8 cellular contexts compared by ENCODE assay signal in genomic region chr10:92114926-92115325, GRCh38.
DNase-seq lines count a peak whose midpoint lies in the region; ATAC-seq and TF ChIP-seq lines count a peak whose summit lies in the region.
"Not testable (repeated sequence)": the region's sequence is repeated elsewhere in the genome, so short reads cannot be mapped to it uniquely, and the experiment has no call there.

No MANE protein-coding gene starts in this region.

- TF ChIP-seq CTCF in body of pancreas (IDR thresholded peaks at IDR 0.05); right lobe of liver (IDR thresholded peaks at IDR 0.05): not testable (repeated sequence)

- peak; percentile 31 for DNase-seq in ACHN
- DNase-seq in DMS53 (lab: John Stamatoyannopoulos, UW): peak; percentile 65
- DNase-seq in NAMALWA (ENCODE audit: low spot score): peak; percentile 16
- DNase-seq in body of pancreas: peak in 1 of 4 donors; percentile 28
- peak in 2 of 3 donors; percentile 48 to 69 for DNase-seq in right cardiac atrium
- peak in 1 of 3 donors; percentile 37 for DNase-seq in right lobe of liver
- peak; percentile 54 to 77 for DNase-seq in aorta

- not testable (repeated sequence) for H3K9me3 ChIP-seq in body of pancreas; right cardiac atrium (ENCODE audit: control insufficient read depth, low read length); right lobe of liver; aorta (ENCODE audit: control insufficient read depth, low read length)

- H3K4me1 Mint-ChIP-seq in stimulated activated memory B cell treated with anti-CD40 and anti-IgM and Interleukin-4, amounts not matched to agents 10 μg/mL and 1 μg/mL and 100 μg/mL, for 72 hours: peaks cover 15% of the 10 kb centered on the region

- H3K36me3 ChIP-seq in body of pancreas (replicated peaks in 1 of 2; ENCODE audit: insufficient read depth in 1 of 2, low read depth in 2 of 2); right lobe of liver; aorta (ENCODE audit: control insufficient read depth in 1 of 2, insufficient read depth in 2 of 2, low read length in 1 of 2): not testable (repeated sequence)

- ATAC-seq in body of pancreas: peak; percentile 55
- ATAC-seq in right cardiac atrium: peak in 1 of 2 donors; percentile 59
- peak; percentile 10 to 78 (median 54) for ATAC-seq in right lobe of liver
- not testable (repeated sequence) for ATAC-seq in stimulated activated memory B cell treated with anti-CD40 and anti-IgM and Interleukin-4, amounts not matched to agents 10 μg/mL and 1 μg/mL and 100 μg/mL, for 72 hours; aorta (ENCODE audit: low FRiP score)

- H3K4me1 ChIP-seq in body of pancreas: peaks cover 74% of the 10 kb centered on the region
- H3K4me1 ChIP-seq in right cardiac atrium (ENCODE audit: control insufficient read depth, insufficient read depth, low read length): peaks cover 11% of the 10 kb centered on the region
- H3K4me1 ChIP-seq in right lobe of liver: peaks cover 0 to 46% (median 10%) of the 10 kb centered on the region in 4 donors
- H3K4me1 ChIP-seq in aorta (ENCODE audit: control insufficient read depth in 1 of 2, insufficient read depth in 2 of 2, low read length in 2 of 2): peaks cover 7 to 21% of the 10 kb centered on the region in 2 donors

- peak in 1 of 3 donors; percentile 20 for TF ChIP-seq POLR2A in body of pancreas (IDR thresholded peaks at IDR 0.05)
- peak; percentile 29 for TF ChIP-seq POLR2A in right lobe of liver (IDR thresholded peaks at IDR 0.05)

- H3K27me3 ChIP-seq in body of pancreas; right cardiac atrium (ENCODE audit: control insufficient read depth, insufficient read depth); right lobe of liver; aorta (ENCODE audit: control insufficient read depth in 1 of 2, insufficient read depth in 2 of 2, low read length in 1 of 2): not testable (repeated sequence)

- H3K27me3 Mint-ChIP-seq in stimulated activated memory B cell treated with anti-CD40 and anti-IgM and Interleukin-4, amounts not matched to agents 10 μg/mL and 1 μg/mL and 100 μg/mL, for 72 hours: not testable (repeated sequence)

- H3K4me3 ChIP-seq in body of pancreas; right cardiac atrium (ENCODE audit: low read length); aorta (ENCODE audit: low read length in 2 of 2): not testable (repeated sequence)
- peak overlapping the region in 2 of 3 donors; percentile 12 to 14 for H3K4me3 ChIP-seq in right lobe of liver

- H3K27ac ChIP-seq in body of pancreas (peak overlapping the region in 3 of 4 donors; percentile 35 to 73 (median 66)), right lobe of liver (peak overlapping the region in 2 of 3 donors; percentile 41 to 93)
- H3K27ac ChIP-seq in right cardiac atrium (ENCODE audit: low read length); aorta (ENCODE audit: low read depth in 1 of 2, low read length in 2 of 2): not testable (repeated sequence)

- 83 to 95% methylated on average over 21 to 28 of the region's 30 CpGs for WGBS in body of pancreas, 2 donors
- WGBS in right cardiac atrium: 98% methylated on average over 29 of the region's 30 CpGs
- WGBS in right lobe of liver (ENCODE audit: insufficient coverage, low coverage, low lambda C conversion rate, missing lambda C conversion rate): 59% methylated on average over 5 of the region's 30 CpGs
- 78 to 95% methylated on average over 26 to 30 of the region's 30 CpGs for WGBS in aorta, 2 donors

- peak overlapping the region; percentile 31 for H3K4me3 Mint-ChIP-seq in stimulated activated memory B cell treated with anti-CD40 and anti-IgM and Interleukin-4, amounts not matched to agents 10 μg/mL and 1 μg/mL and 100 μg/mL, for 72 hours

- not testable (repeated sequence) for H3K27ac Mint-ChIP-seq in stimulated activated memory B cell treated with anti-CD40 and anti-IgM and Interleukin-4, amounts not matched to agents 10 μg/mL and 1 μg/mL and 100 μg/mL, for 72 hours

- in situ Hi-C loops in ACHN (cut with HindIII; ENCODE audit: low pct_ligation_motif_present, low pct_unique_long_range_greater_than_20kb, low sequenced_read_pairs): not testable (repeated sequence)

- not testable (repeated sequence) for H3K9me3 Mint-ChIP-seq in stimulated activated memory B cell treated with anti-CD40 and anti-IgM and Interleukin-4, amounts not matched to agents 10 μg/mL and 1 μg/mL and 100 μg/mL, for 72 hours

- H3K36me3 Mint-ChIP-seq in stimulated activated memory B cell treated with anti-CD40 and anti-IgM and Interleukin-4, amounts not matched to agents 10 μg/mL and 1 μg/mL and 100 μg/mL, for 72 hours: peaks cover 20% of the 10 kb centered on the region

- intact Hi-C loops in body of pancreas (cut with DNase I); right cardiac atrium (cut with DNase I); right lobe of liver (cut with DNase I); aorta (cut with DNase I): not testable (repeated sequence)
